31 cellular contexts compared by ENCODE assay signal in the genomic region with DNA sequence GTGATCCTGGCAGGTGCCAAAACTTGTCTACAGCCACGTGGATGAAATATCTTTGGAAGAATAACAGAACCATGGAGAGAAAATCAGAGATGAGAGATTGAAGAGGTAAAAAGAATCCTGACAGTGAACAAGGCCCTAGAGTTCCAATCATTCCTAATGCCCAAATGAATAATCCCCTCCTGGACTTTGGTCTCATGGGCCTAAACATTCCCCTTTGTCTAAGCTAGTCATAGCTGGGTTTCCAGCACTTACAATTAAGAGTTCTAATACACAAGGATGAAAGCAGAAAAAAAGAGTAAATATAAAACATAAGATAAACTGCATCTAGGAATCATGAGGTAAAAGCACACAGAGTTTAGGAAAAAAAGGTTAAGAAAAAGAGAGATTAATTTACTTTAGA. TPM values are rescaled to one million over a fixed set of nuclear protein-coding genes. Genes with fewer than 3 reads are reported as not detected.
DNase-seq lines count a peak whose midpoint lies in the region; ATAC-seq and TF ChIP-seq lines count a peak whose summit lies in the region.
"Had no signal": no experiment of that assay in that cellular context is flagged by ENCODE, and none has a peak within 500 bp of the region (broad histone marks: within the 10 kb centered on the region; RNA-seq: fewer than 3 reads in every experiment).

No MANE protein-coding gene starts in this region.

- H3K4me3 Mint-ChIP-seq in activated T-cell treated with anti-CD3 and anti-CD28 coated beads, Interleukin-2, amount 50 U/mL, for 72 hours: no peak overlapping the region
- no peak overlapping the region for H3K4me3 Mint-ChIP-seq in activated T-cell treated with anti-CD3 and anti-CD28 coated beads, Interleukin-2, amount 50 U/mL, for 4 hours
- H3K4me3 Mint-ChIP-seq in mesothelial cell of epicardium: no peak overlapping the region
- no peak overlapping the region for H3K4me3 Mint-ChIP-seq in type B pancreatic cell
- H3K4me3 Mint-ChIP-seq: activated CD8-positive, alpha-beta T cell treated with anti-CD3 and anti-CD28 coated beads for 36 hours; activated naive CD8-positive, alpha-beta T cell treated with anti-CD3 and anti-CD28 coated beads, Interleukin-2, amount 10 ng/mL, durations not matched to agents 7 days and 5 days; CD14-positive monocyte; effector memory CD8-positive, alpha-beta T cell; natural killer cell; T-helper 2 cell treated with Interferon-gamma antibody and Interleukin-4, amounts not matched to agents 5 μg/mL and 100 μg/mL, for 36 hours had no signal

- no peaks in the 10 kb centered on the region for H3K27me3 Mint-ChIP-seq in activated T-cell treated with anti-CD3 and anti-CD28 coated beads, Interleukin-2, amount 50 U/mL, for 72 hours (ENCODE audit: low read depth)
- H3K27me3 Mint-ChIP-seq in activated T-cell treated with anti-CD3 and anti-CD28 coated beads, Interleukin-2, amount 50 U/mL, for 4 hours (ENCODE audit: low read depth): no peaks in the 10 kb centered on the region
- H3K27me3 Mint-ChIP-seq in mesothelial cell of epicardium (ENCODE audit: low read depth) (no peaks in the 10 kb centered on the region), type B pancreatic cell (no peaks in the 10 kb centered on the region)
- H3K27me3 Mint-ChIP-seq: activated CD8-positive, alpha-beta T cell treated with anti-CD3 and anti-CD28 coated beads for 36 hours; activated naive CD8-positive, alpha-beta T cell treated with anti-CD3 and anti-CD28 coated beads, Interleukin-2, amount 10 ng/mL, durations not matched to agents 7 days and 5 days; effector memory CD8-positive, alpha-beta T cell had no signal

- H3K36me3 ChIP-seq in brain microvascular endothelial cell (replicated peaks): no peaks in the 10 kb centered on the region
- H3K36me3 ChIP-seq: upper lobe of right lung had no signal

- peaks cover 7% of the 10 kb centered on the region for H3K4me1 Mint-ChIP-seq in activated T-cell treated with anti-CD3 and anti-CD28 coated beads, Interleukin-2, amount 50 U/mL, for 72 hours (ENCODE audit: low read depth)
- H3K4me1 Mint-ChIP-seq in activated T-cell treated with anti-CD3 and anti-CD28 coated beads, Interleukin-2, amount 50 U/mL, for 4 hours (ENCODE audit: low read depth): peaks cover 35% of the 10 kb centered on the region
- peaks cover 14% of the 10 kb centered on the region for H3K4me1 Mint-ChIP-seq in mesothelial cell of epicardium
- peaks cover 14% of the 10 kb centered on the region for H3K4me1 Mint-ChIP-seq in type B pancreatic cell (ENCODE audit: unreplicated experiment)

- no peaks in the 10 kb centered on the region for H3K27me3 ChIP-seq in brain microvascular endothelial cell (replicated peaks)
- H3K27me3 ChIP-seq: upper lobe of right lung had no signal

- H3K4me3 ChIP-seq in brain microvascular endothelial cell (ENCODE audit: low read depth, low read length): no peak overlapping the region
- H3K4me3 ChIP-seq: psoas muscle, upper lobe of right lung had no signal

- no peak for TF ChIP-seq CTCF in mesothelial cell of epicardium (IDR thresholded peaks at IDR 0.05; ENCODE audit: unreplicated experiment)
- no peak for TF ChIP-seq CTCF in type B pancreatic cell (conservative IDR thresholded peaks at IDR 0.05)
- no peak for TF ChIP-seq CTCF in brain microvascular endothelial cell (IDR thresholded peaks at IDR 0.05; ENCODE audit: low read depth, low read length, missing control alignments)

- no peaks in the 10 kb centered on the region for H3K36me3 Mint-ChIP-seq in activated T-cell treated with anti-CD3 and anti-CD28 coated beads, Interleukin-2, amount 50 U/mL, for 72 hours (ENCODE audit: insufficient read depth in 2 of 2)
- peaks cover 28% of the 10 kb centered on the region for H3K36me3 Mint-ChIP-seq in activated T-cell treated with anti-CD3 and anti-CD28 coated beads, Interleukin-2, amount 50 U/mL, for 4 hours (ENCODE audit: insufficient read depth)
- peaks cover 22% of the 10 kb centered on the region for H3K36me3 Mint-ChIP-seq in mesothelial cell of epicardium
- H3K36me3 Mint-ChIP-seq in type B pancreatic cell: peaks cover 24% of the 10 kb centered on the region
- H3K36me3 Mint-ChIP-seq: natural killer cell had no signal

- in situ Hi-C loops in brain microvascular endothelial cell (cut with HindIII; ENCODE audit: low pct_ligation_motif_present, low sequenced_read_pairs): no loop called here

- no peak overlapping the region for H3K27ac ChIP-seq in brain microvascular endothelial cell
- H3K27ac ChIP-seq: psoas muscle, upper lobe of right lung had no signal

- no peak for ATAC-seq in activated T-cell treated with anti-CD3 and anti-CD28 coated beads, Interleukin-2, amount 50 U/mL, for 72 hours (replicated peaks in 1 of 2)
- ATAC-seq in activated T-cell treated with anti-CD3 and anti-CD28 coated beads, Interleukin-2, amount 50 U/mL, for 4 hours: no peak
- no peak for ATAC-seq in HG02571 (IDR thresholded peaks at IDR 0.05; ENCODE audit: unreplicated experiment)
- ATAC-seq: activated CD8-positive, alpha-beta T cell treated with anti-CD3 and anti-CD28 coated beads for 36 hours; effector memory CD8-positive, alpha-beta T cell; natural killer cell; Panc1; psoas muscle; upper lobe of right lung had no signal

- DNase-seq in activated T-cell treated with anti-CD3 and anti-CD28 coated beads, Interleukin-2, amount 50 U/mL, for 72 hours: no peak
- DNase-seq in activated T-cell treated with anti-CD3 and anti-CD28 coated beads, Interleukin-2, amount 50 U/mL, for 4 hours: no peak
- DNase-seq in SW480 (ENCODE audit: low spot score): peak; percentile 6
- no peak for DNase-seq in mesothelial cell of epicardium (ENCODE audit: low spot score in 2 of 2, unreplicated experiment in 2 of 2)
- DNase-seq in type B pancreatic cell (ENCODE audit: extremely low spot score, unreplicated experiment): no peak
- no peak for DNase-seq in brain microvascular endothelial cell
- DNase-seq in NCI-H2107 treated with DMSO at 0.1 percent for 48 hours (lab: John Stamatoyannopoulos, UW; ENCODE audit: unreplicated experiment): no peak
- DNase-seq: activated CD8-positive, alpha-beta memory T cell treated with anti-CD3 and anti-CD28 coated beads, Interleukin-2, amount 50 U/mL, for 48 hours; activated CD8-positive, alpha-beta T cell treated with anti-CD3 and anti-CD28 coated beads for 36 hours; activated naive CD8-positive, alpha-beta T cell treated with anti-CD3 and anti-CD28 coated beads, Interleukin-2, amount 10 ng/mL, durations not matched to agents 7 days and 5 days; aorta; caudate nucleus; effector memory CD8-positive, alpha-beta T cell; glutamatergic neuron; kidney; midbrain; MV-4-11; natural killer cell; NCI-H1436; NCI-H2081; NCI-H2227 treated with DMSO at 0.1 percent for 48 hours; NCI-H526 treated with DMSO at 0.1 percent for 48 hours; psoas muscle; SHP77; stimulated activated CD4-positive, alpha-beta T cell treated with anti-CD3 and anti-CD28 coated beads, Interleukin-15, amount 100 ng/mL, for 24 hours; stimulated activated CD4-positive, alpha-beta T cell treated with anti-CD3 and anti-CD28 coated beads, Interleukin-4, amount 100 ng/mL, for 4 hours; upper lobe of right lung had no signal

- peak overlapping the region; percentile 77 for H3K27ac Mint-ChIP-seq in activated T-cell treated with anti-CD3 and anti-CD28 coated beads, Interleukin-2, amount 50 U/mL, for 72 hours
- H3K27ac Mint-ChIP-seq in mesothelial cell of epicardium (peak overlapping the region; percentile 59), type B pancreatic cell (peak overlapping the region; percentile 12)
- H3K27ac Mint-ChIP-seq: activated CD8-positive, alpha-beta T cell treated with anti-CD3 and anti-CD28 coated beads for 36 hours; activated naive CD8-positive, alpha-beta T cell treated with anti-CD3 and anti-CD28 coated beads, Interleukin-2, amount 10 ng/mL, durations not matched to agents 7 days and 5 days; natural killer cell; T-helper 2 cell treated with Interferon-gamma antibody and Interleukin-4, amounts not matched to agents 5 μg/mL and 100 μg/mL, for 36 hours had no signal

- H3K9me3 Mint-ChIP-seq in activated T-cell treated with anti-CD3 and anti-CD28 coated beads, Interleukin-2, amount 50 U/mL, for 72 hours: peaks cover 0 to 1% of the 10 kb centered on the region in 2 donors
- H3K9me3 Mint-ChIP-seq in activated T-cell treated with anti-CD3 and anti-CD28 coated beads, Interleukin-2, amount 50 U/mL, for 4 hours: no peaks in the 10 kb centered on the region
- H3K9me3 Mint-ChIP-seq in mesothelial cell of epicardium (peaks cover 16% of the 10 kb centered on the region), type B pancreatic cell (no peaks in the 10 kb centered on the region)
- H3K9me3 Mint-ChIP-seq: activated CD8-positive, alpha-beta T cell treated with anti-CD3 and anti-CD28 coated beads for 36 hours; effector memory CD8-positive, alpha-beta T cell; natural killer cell; T-helper 2 cell treated with Interferon-gamma antibody and Interleukin-4, amounts not matched to agents 5 μg/mL and 100 μg/mL, for 36 hours had no signal

RNA-seq across cellular contexts. Expression of a gene that starts 40.2 kb away (rescaled TPM):
- 1 to 10 TPM; 5.2 to 5.6 TPM for total RNA-seq in activated T-cell treated with anti-CD3 and anti-CD28 coated beads, Interleukin-2, amount 50 U/mL, for 72 hours
- 1 to 10 TPM; 3.3 to 4.2 (median 3.9) TPM for total RNA-seq in activated T-cell treated with anti-CD3 and anti-CD28 coated beads, Interleukin-2, amount 50 U/mL, for 4 hours
- total RNA-seq in mesothelial cell of epicardium (35.1 to 37.0 TPM (median 35.3 TPM) in 3 replicates), type B pancreatic cell (ENCODE audit: low replicate concordance) (30.4 and 39.5 TPM in 2 replicates)

Comparison
In these comparisons a context has a peak if more than half of its experiments do, and no peak if none do; other contexts are left out.
1. H3K27ac Mint-ChIP-seq: peak in every context shown above with its lines; median percentile 77 in activated T-cell treated with anti-CD3 and anti-CD28 coated beads, Interleukin-2, amount 50 U/mL, for 72 hours; 59 in mesothelial cell of epicardium; 12 in type B pancreatic cell.